Comparison of ENCODE assay signal across 8 cellular contexts in the genomic region with DNA sequence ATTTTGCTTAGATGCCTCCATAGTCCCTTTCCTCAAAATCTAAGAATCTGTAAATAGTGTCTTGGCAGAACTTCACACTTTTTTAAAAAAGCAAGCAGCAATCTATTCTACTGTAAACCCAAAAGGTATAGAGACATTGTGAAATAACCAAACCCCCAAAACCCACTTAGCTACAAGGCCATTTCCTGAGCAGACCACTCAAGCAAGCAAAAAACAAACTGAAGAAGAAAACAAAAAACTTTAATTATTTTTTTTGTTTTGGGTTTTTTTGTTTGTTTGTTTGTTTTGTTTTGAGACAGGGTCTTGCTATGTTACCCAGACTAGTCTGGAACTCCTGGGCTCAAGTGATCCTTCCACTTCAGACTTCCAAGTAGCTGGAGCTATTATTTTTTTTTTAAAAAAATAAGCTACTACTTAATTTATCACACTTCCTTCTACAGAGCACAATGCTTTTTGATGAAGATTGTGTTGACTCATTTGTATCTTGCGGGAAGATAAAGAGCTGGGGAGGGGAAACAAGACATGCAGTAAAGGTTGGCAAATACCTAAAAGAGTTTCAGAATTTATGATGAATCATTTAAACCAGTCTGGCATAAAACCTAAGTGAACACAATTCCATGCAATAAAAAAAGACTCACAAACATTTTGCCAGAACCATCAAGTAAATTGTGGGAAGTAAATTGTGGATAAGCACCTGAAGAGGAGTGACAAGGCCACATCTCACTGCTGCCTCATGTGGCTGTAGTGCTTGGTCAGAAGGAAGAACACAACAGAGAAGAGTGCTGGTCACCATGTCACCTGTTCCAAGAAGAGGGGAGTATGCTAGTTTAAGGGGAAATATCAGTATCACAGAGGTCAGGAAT. TPM values are rescaled to one million over a fixed set of nuclear protein-coding genes. Genes with fewer than 3 reads are reported as not detected.
DNase-seq lines count a peak whose midpoint lies in the region; ATAC-seq and TF ChIP-seq lines count a peak whose summit lies in the region.

No MANE protein-coding gene starts in this region.

- ATAC-seq in left ventricle myocardium superior = no peak

- no peak overlapping the region for H2AK5ac ChIP-seq in mesendoderm (ENCODE audit: low read length)

- H3K79me1 ChIP-seq in mesendoderm (ENCODE audit: low read length) = no peaks in the 10 kb centered on the region

- no peak overlapping the region for H3K18ac ChIP-seq in mesendoderm (ENCODE audit: low read length)

- POLR2A ChIA-PET in activated CD4-positive, alpha-beta memory T cell treated with anti-CD3 and anti-CD28 coated beads, Interleukin-2, amount 10 ng/mL, durations not matched to agents 7 days and 5 days (lab: Charles Lee) = interaction anchor here (1.0 to 4.5 kb wide), 9 partner anchors 12 to 467 kb away, joined by 3 to 40 read pairs (median 4); partner anchors contain the start of genes AP4B1, BCL2L15, DCLRE1B and HIPK1

- H3K27ac Mint-ChIP-seq in activated CD4-positive, alpha-beta memory T cell treated with anti-CD3 and anti-CD28 coated beads, Interleukin-2, amount 10 ng/mL, durations not matched to agents 7 days and 5 days = peak overlapping the region; percentile 89

- H2BK120ac ChIP-seq in mesendoderm (ENCODE audit: low read depth, low read length) = no peak overlapping the region

- no peak overlapping the region for H3K4me2 ChIP-seq in mesendoderm (ENCODE audit: low read length)

- no peaks in the 10 kb centered on the region for H3K9me3 Mint-ChIP-seq in activated CD4-positive, alpha-beta memory T cell treated with anti-CD3 and anti-CD28 coated beads, Interleukin-2, amount 10 ng/mL, durations not matched to agents 7 days and 5 days

- H3K9me3 ChIP-seq in cardiac muscle cell (ENCODE audit: low read depth) (no peaks in the 10 kb centered on the region), uterus (no peaks in the 10 kb centered on the region)

- WGBS in mesendoderm (ENCODE audit: extremely low coverage, insufficient coverage, low lambda C conversion rate) = no CpG with 5 or more reads among the region's 1 CpG

- no peak overlapping the region for H2BK5ac ChIP-seq in mesendoderm (ENCODE audit: low read length)

- no peak overlapping the region for H2BK15ac ChIP-seq in mesendoderm (replicated peaks; ENCODE audit: low read depth)

- H3K4me3 ChIP-seq in cardiac muscle cell = no peak overlapping the region
- H3K4me3 ChIP-seq in mesendoderm (ENCODE audit: low read length) = no peak overlapping the region
- H3K4me3 ChIP-seq in uterus = no peak overlapping the region

- H3K4me1 Mint-ChIP-seq in activated CD4-positive, alpha-beta memory T cell treated with anti-CD3 and anti-CD28 coated beads, Interleukin-2, amount 10 ng/mL, durations not matched to agents 7 days and 5 days = peaks cover 68% of the 10 kb centered on the region

- no peak overlapping the region for H4K5ac ChIP-seq in mesendoderm (ENCODE audit: low read length)

- no peaks in the 10 kb centered on the region for H3K36me3 ChIP-seq in cardiac muscle cell
- no peaks in the 10 kb centered on the region for H3K36me3 ChIP-seq in mesendoderm (ENCODE audit: control insufficient read depth, insufficient read depth, low read length)
- no peaks in the 10 kb centered on the region for H3K36me3 ChIP-seq in uterus

- no peaks in the 10 kb centered on the region for H3K27me3 ChIP-seq in cardiac muscle cell
- no peaks in the 10 kb centered on the region for H3K27me3 ChIP-seq in mesendoderm (ENCODE audit: insufficient read depth, low read length, poor library complexity)
- no peaks in the 10 kb centered on the region for H3K27me3 ChIP-seq in uterus

- no peak overlapping the region for H3K23ac ChIP-seq in mesendoderm (ENCODE audit: low read length)

- H3K4me3 Mint-ChIP-seq in activated CD4-positive, alpha-beta memory T cell treated with anti-CD3 and anti-CD28 coated beads, Interleukin-2, amount 10 ng/mL, durations not matched to agents 7 days and 5 days = no peak overlapping the region

- H4K8ac ChIP-seq in mesendoderm (ENCODE audit: low read depth, low read length) = peak overlapping the region; percentile 28

- H3K56ac ChIP-seq in mesendoderm (ENCODE audit: low read length) = no peak overlapping the region

- no peak overlapping the region for H3K9ac ChIP-seq in mesendoderm (ENCODE audit: low read length)

- CTCF ChIA-PET in activated CD4-positive, alpha-beta memory T cell treated with anti-CD3 and anti-CD28 coated beads, Interleukin-2, amount 10 ng/mL, durations not matched to agents 7 days and 5 days (lab: Charles Lee) = interaction anchor here (0.8 to 1.1 kb wide), 5 partner anchors 15 to 91 kb away, joined by 3 to 7 read pairs (median 3); partner anchors contain the start of genes AP4B1 and HIPK1

- H3K4me1 ChIP-seq in cardiac muscle cell (ENCODE audit: low read depth) = peaks cover 5% of the 10 kb centered on the region
- H3K4me1 ChIP-seq in mesendoderm (ENCODE audit: control insufficient read depth, low read depth, low read length) = no peaks in the 10 kb centered on the region
- no peaks in the 10 kb centered on the region for H3K4me1 ChIP-seq in uterus

- H3K36me3 Mint-ChIP-seq in activated CD4-positive, alpha-beta memory T cell treated with anti-CD3 and anti-CD28 coated beads, Interleukin-2, amount 10 ng/mL, durations not matched to agents 7 days and 5 days (ENCODE audit: low read depth) = peaks cover 16% of the 10 kb centered on the region

- no peak overlapping the region for H3K4ac ChIP-seq in mesendoderm (ENCODE audit: low read depth, low read length)

- intact Hi-C loops in left ventricle myocardium superior (cut with micrococcal nuclease) = no loop called here
- intact Hi-C loops in uterus (cut with DNase I; ENCODE audit: low total_unique reads) = no loop called here

- TF ChIP-seq CTCF in cardiac muscle cell (IDR thresholded peaks at IDR 0.05; ENCODE audit: low read depth, low read length) (peak; percentile 30), uterus (IDR thresholded peaks at IDR 0.05) (no peak)

- TF ChIP-seq POLR2A in uterus (IDR thresholded peaks at IDR 0.05) = no peak

- H3K27ac ChIP-seq in cardiac muscle cell (no peak overlapping the region), mesendoderm (ENCODE audit: low read depth, low read length) (no peak overlapping the region), uterus (no peak overlapping the region)

- DNase-seq in cardiac muscle cell (ENCODE audit: low read depth in 1 of 2, low spot score in 1 of 2) = peak in 1 of 2 donors; percentile 64
- no peak for DNase-seq in left ventricle myocardium superior
- peak; percentile 25 for DNase-seq in KG1 (lab: John Stamatoyannopoulos, UW)
- DNase-seq in activated CD4-positive, alpha-beta memory T cell treated with anti-CD3 and anti-CD28 coated beads, Interleukin-2, amount 10 ng/mL, durations not matched to agents 7 days and 5 days = peak; percentile 25
- peak; percentile 48 for DNase-seq in mesendoderm
- DNase-seq in uterus = no peak
- no peak for DNase-seq in cerebellum (ENCODE audit: low spot score)
- DNase-seq in nucleus accumbens (lab: John Stamatoyannopoulos, UW) = no peak

- no peaks in the 10 kb centered on the region for H3K79me2 ChIP-seq in mesendoderm (ENCODE audit: control insufficient read depth, insufficient read depth, low read length)

- H3K27me3 Mint-ChIP-seq in activated CD4-positive, alpha-beta memory T cell treated with anti-CD3 and anti-CD28 coated beads, Interleukin-2, amount 10 ng/mL, durations not matched to agents 7 days and 5 days = no peaks in the 10 kb centered on the region

RNA-seq across cellular contexts. Expression of gene PTPN22, which starts 2.7 kb away (rescaled TPM):
- total RNA-seq in cardiac muscle cell (not detected in 2 replicates), left ventricle myocardium superior (0.40 TPM), uterus (1 to 10 TPM in 3 of 4 donors, under 1 TPM in 1; 0.85 to 8.8 (median 2.1) TPM), cerebellum (0.36 TPM)
- not detected in 2 replicates for polyA plus RNA-seq in cardiac muscle cell
- total RNA-seq in activated CD4-positive, alpha-beta memory T cell treated with anti-CD3 and anti-CD28 coated beads, Interleukin-2, amount 10 ng/mL, durations not matched to agents 7 days and 5 days = 10 to 100 TPM; 79.4 to 81.1 TPM
- polyA plus RNA-seq in mesendoderm (2013, experiment 1 of 2) = 0.03 TPM
- polyA plus RNA-seq in mesendoderm (2013, experiment 2 of 2) = not detected

RNA-seq across cellular contexts. Expression of gene BCL2L15, which starts 13.1 kb away (rescaled TPM):
- 4.5 TPM in 1 of 2 replicates, not detected in the other for total RNA-seq in cardiac muscle cell
- polyA plus RNA-seq in cardiac muscle cell = 0.16 TPM in 1 of 2 replicates, not detected in the other
- not detected for total RNA-seq in left ventricle myocardium superior
- 1 to 10 TPM; 1.6 to 2.9 TPM for total RNA-seq in activated CD4-positive, alpha-beta memory T cell treated with anti-CD3 and anti-CD28 coated beads, Interleukin-2, amount 10 ng/mL, durations not matched to agents 7 days and 5 days
- polyA plus RNA-seq in mesendoderm (2013, experiment 1 of 2) = 0.07 TPM
- 0.14 TPM for polyA plus RNA-seq in mesendoderm (2013, experiment 2 of 2)
- 1 to 10 TPM in 2 of 4 donors, not detected in 2; 1.4 to 3.1 TPM for total RNA-seq in uterus
- 0.91 TPM for total RNA-seq in cerebellum

RNA-seq across cellular contexts. Expression of gene AP4B1, which starts 30.4 kb away (rescaled TPM):
- total RNA-seq in cardiac muscle cell = 8.8 and 18.8 TPM in 2 replicates
- polyA plus RNA-seq in cardiac muscle cell = 18.3 and 22.5 TPM in 2 replicates
- 15.4 TPM for total RNA-seq in left ventricle myocardium superior
- 10 to 100 TPM; 53.7 to 56.7 TPM for total RNA-seq in activated CD4-positive, alpha-beta memory T cell treated with anti-CD3 and anti-CD28 coated beads, Interleukin-2, amount 10 ng/mL, durations not matched to agents 7 days and 5 days
- polyA plus RNA-seq in mesendoderm (2013, experiment 1 of 2) = 8.4 TPM
- 8.4 TPM for polyA plus RNA-seq in mesendoderm (2013, experiment 2 of 2)
- 10 to 100 TPM in 3 of 4 donors, 1 to 10 TPM in 1; 2.8 to 47.8 (median 18.5) TPM for total RNA-seq in uterus
- 29.8 TPM for total RNA-seq in cerebellum

RNA-seq across cellular contexts. Expression of gene DCLRE1B, which starts 30.9 kb away (rescaled TPM):
- total RNA-seq in cardiac muscle cell = 5.6 and 6.3 TPM in 2 replicates
- 3.4 and 5.5 TPM in 2 replicates for polyA plus RNA-seq in cardiac muscle cell
- 1.9 TPM for total RNA-seq in left ventricle myocardium superior
- total RNA-seq in activated CD4-positive, alpha-beta memory T cell treated with anti-CD3 and anti-CD28 coated beads, Interleukin-2, amount 10 ng/mL, durations not matched to agents 7 days and 5 days = 10 to 100 TPM; 13.2 to 14.4 TPM
- 9.4 TPM for polyA plus RNA-seq in mesendoderm (2013, experiment 1 of 2)
- 9.8 TPM for polyA plus RNA-seq in mesendoderm (2013, experiment 2 of 2)
- 1 to 10 TPM; 1.5 to 7.2 (median 3.9) TPM for total RNA-seq in uterus
- total RNA-seq in cerebellum = 9.3 TPM

RNA-seq across cellular contexts. Expression of gene HIPK1, which starts 54.9 kb away (rescaled TPM):
- 23.4 and 27.7 TPM in 2 replicates for total RNA-seq in cardiac muscle cell
- polyA plus RNA-seq in cardiac muscle cell = 14.1 and 19.3 TPM in 2 replicates
- total RNA-seq in left ventricle myocardium superior = 52.2 TPM
- total RNA-seq in activated CD4-positive, alpha-beta memory T cell treated with anti-CD3 and anti-CD28 coated beads, Interleukin-2, amount 10 ng/mL, durations not matched to agents 7 days and 5 days = 10 to 100 TPM; 89.5 to 92.5 TPM
- 20.5 TPM for polyA plus RNA-seq in mesendoderm (2013, experiment 1 of 2)
- 21.0 TPM for polyA plus RNA-seq in mesendoderm (2013, experiment 2 of 2)
- 10 to 100 TPM; 21.5 to 92.7 (median 39.7) TPM for total RNA-seq in uterus
- 46.9 TPM for total RNA-seq in cerebellum

Comparison
In these comparisons a context has a peak if more than half of its experiments do, and no peak if none do; other contexts are left out.
1. DNase-seq: peak in KG1 (single experiment), activated CD4-positive, alpha-beta memory T cell treated with anti-CD3 and anti-CD28 coated beads, Interleukin-2, amount 10 ng/mL, durations not matched to agents 7 days and 5 days (single experiment) and mesendoderm (single experiment); none in left ventricle myocardium superior (single experiment), uterus (0 of 2), cerebellum (single experiment) and nucleus accumbens (0 of 56).
2. RNA of gene PTPN22, which starts 2.7 kb away (total RNA-seq): 79.4 to 81.1 TPM in activated CD4-positive, alpha-beta memory T cell treated with anti-CD3 and anti-CD28 coated beads, Interleukin-2, amount 10 ng/mL, durations not matched to agents 7 days and 5 days; 0.85 to 8.8 TPM in uterus, 0.40 TPM in left ventricle myocardium superior (single experiment), 0.36 TPM in cerebellum (single experiment) and not detected in cardiac muscle cell; every median in the first group is over 4 times any median in the second.